6 cellular contexts compared by ENCODE assay signal in genomic region chr7:96161897-96162296, GRCh38.
"Had no signal": no experiment of that assay in that cellular context is flagged by ENCODE, and none has a peak within 500 bp of the region (broad histone marks: within the 10 kb centered on the region; RNA-seq: fewer than 3 reads in every experiment).

No MANE protein-coding gene starts in this region.

- H3K4me2 ChIP-seq: GM23338 had no signal

- H3K4me3 Mint-ChIP-seq: GM23338, H9, IgD-negative memory B cell had no signal

- H3K27ac Mint-ChIP-seq: GM23338, H9, IgD-negative memory B cell had no signal

- ATAC-seq: GM23338, HepG2 had no signal

- H3K4me3 ChIP-seq: GM23338 had no signal

- H3K4me1 Mint-ChIP-seq: GM23338, H9, IgD-negative memory B cell had no signal

- H3K9me3 Mint-ChIP-seq: GM23338, H9, IgD-negative memory B cell had no signal

- H3K27ac ChIP-seq: HL-60 had no signal

- H3K27me3 Mint-ChIP-seq: IgD-negative memory B cell had no signal

- DNase-seq: H9, HCEC 1CT had no signal

- H2AFZ ChIP-seq: GM23338 had no signal
